13 cellular contexts compared by ENCODE assay signal in genomic region chr17:35890774-35891155, GRCh38. TPM values are rescaled to one million over a fixed set of nuclear protein-coding genes. Genes with fewer than 3 reads are reported as not detected.
A peak's percentile ranks its signal among the peaks of the same experiment; 100 is the strongest.
DNase-seq lines count a peak whose midpoint lies in the region; ATAC-seq and TF ChIP-seq lines count a peak whose summit lies in the region.
"Had no signal": no experiment of that assay in that cellular context is flagged by ENCODE, and none has a peak within 500 bp of the region (broad histone marks: within the 10 kb centered on the region; RNA-seq: fewer than 3 reads in every experiment).

No MANE protein-coding gene starts in this region.

- no peaks in the 10 kb centered on the region for H3K9me3 Mint-ChIP-seq in T-helper 2 cell treated with Interferon-gamma antibody and Interleukin-4, amounts not matched to agents 5 μg/mL and 100 μg/mL, for 36 hours
- H3K9me3 Mint-ChIP-seq: IgD-negative memory B cell, nephron progenitor cell had no signal

- ATAC-seq in left colon = peak; percentile 36

- peaks cover 1% of the 10 kb centered on the region for H3K36me3 Mint-ChIP-seq in T-helper 2 cell treated with Interferon-gamma antibody and Interleukin-4, amounts not matched to agents 5 μg/mL and 100 μg/mL, for 36 hours (ENCODE audit: low read depth)

- no peaks in the 10 kb centered on the region for H3K27me3 ChIP-seq in H7 (ENCODE audit: control insufficient read depth, insufficient read depth, low read length)
- no peaks in the 10 kb centered on the region for H3K27me3 ChIP-seq in uterus

- no peak overlapping the region for H3K27ac ChIP-seq in uterus

- peaks cover 48% of the 10 kb centered on the region for H3K4me1 Mint-ChIP-seq in T-helper 2 cell treated with Interferon-gamma antibody and Interleukin-4, amounts not matched to agents 5 μg/mL and 100 μg/mL, for 36 hours (ENCODE audit: low read depth)

- peak overlapping the region; percentile 42 for H3K4me3 Mint-ChIP-seq in T-helper 2 cell treated with Interferon-gamma antibody and Interleukin-4, amounts not matched to agents 5 μg/mL and 100 μg/mL, for 36 hours
- H3K4me3 Mint-ChIP-seq: IgD-negative memory B cell, nephron progenitor cell had no signal

- TF ChIP-seq POLR2A in uterus (IDR thresholded peaks at IDR 0.05) = no peak

- no peaks in the 10 kb centered on the region for H3K9me3 ChIP-seq in uterus

- H3K4me1 ChIP-seq in uterus = no peaks in the 10 kb centered on the region

- DNase-seq in ELF-1 (ENCODE audit: low read depth, low spot score) (peak; percentile 17), H7 (peak; percentile 47), left colon (peak; percentile 23 to 36), HT-29 (ENCODE audit: low spot score) (no peak), uterus (no peak), posterior cingulate gyrus (no peak)
- peak; percentile 24 for DNase-seq in T-helper 2 cell treated with Interferon-gamma antibody and Interleukin-4, amounts not matched to agents 5 μg/mL and 100 μg/mL, for 36 hours (ENCODE audit: low spot score)
- DNase-seq in activated CD4-positive, CD25-positive, alpha-beta regulatory T cell (lab: John Stamatoyannopoulos, UW) = no peak
- DNase-seq: nephron progenitor cell, SIG-M5 had no signal

- H3K36me3 ChIP-seq in H7 (replicated peaks; ENCODE audit: control insufficient read depth, insufficient read depth, low read length) = no peaks in the 10 kb centered on the region
- no peaks in the 10 kb centered on the region for H3K36me3 ChIP-seq in uterus

- H3K4me3 ChIP-seq in H7 (ENCODE audit: insufficient read depth, low read depth, low read length) = no peak overlapping the region
- H3K4me3 ChIP-seq in uterus = no peak overlapping the region

- no peaks in the 10 kb centered on the region for H3K27me3 Mint-ChIP-seq in T-helper 2 cell treated with Interferon-gamma antibody and Interleukin-4, amounts not matched to agents 5 μg/mL and 100 μg/mL, for 36 hours (ENCODE audit: low read depth)
- H3K27me3 Mint-ChIP-seq: IgD-negative memory B cell had no signal

- H3K27ac Mint-ChIP-seq in T-helper 2 cell treated with Interferon-gamma antibody and Interleukin-4, amounts not matched to agents 5 μg/mL and 100 μg/mL, for 36 hours = peak overlapping the region; percentile 89
- H3K27ac Mint-ChIP-seq: nephron progenitor cell had no signal

- intact Hi-C loops in left colon (cut with DNase I, micrococcal nuclease) (no loop called here), uterus (cut with DNase I; ENCODE audit: low total_unique reads) (no loop called here), posterior cingulate gyrus (cut with DNase I) (no loop called here)

- TF ChIP-seq CTCF in uterus (IDR thresholded peaks at IDR 0.05) = no peak

RNA-seq across cellular contexts. Expression of gene CCL5, which starts 10.6 kb away (rescaled TPM):
- not detected in 2 replicates for total RNA-seq in H7 (2014; rRNA removed; shearing (Covaris generic))
- 1 to 10 TPM; 4.4 to 8.3 TPM for total RNA-seq in left colon
- 0.23 TPM in 1 of 2 replicates, not detected in the other for total RNA-seq in HT-29 (2014; rRNA removed; shearing (Covaris generic))
- 10 to 100 TPM in 1 of 4 donors, 1 to 10 TPM in 1, under 1 TPM in 2; 0.29 to 39.5 (median 2.1) TPM for total RNA-seq in uterus
- total RNA-seq: fibroblast of villous mesenchyme, H4 had no signal

RNA-seq across cellular contexts. Expression of gene HEATR9, which starts 22.1 kb away (rescaled TPM):
- total RNA-seq in H7 (2014; rRNA removed; shearing (Covaris generic)) = not detected in 2 replicates
- not detected for total RNA-seq in left colon
- not detected in 2 replicates for total RNA-seq in HT-29 (2014; rRNA removed; shearing (Covaris generic))
- not detected for total RNA-seq in uterus
- total RNA-seq: fibroblast of villous mesenchyme, H4 had no signal

RNA-seq across cellular contexts. Expression of gene RDM1, which starts 39.8 kb away (rescaled TPM):
- 7.0 and 11.9 TPM in 2 replicates for total RNA-seq in H7 (2014; rRNA removed; shearing (Covaris generic))
- total RNA-seq in left colon (1 to 10 TPM in 1 of 2 donors, under 1 TPM in 1; 0.36 to 2.1 TPM), uterus (1 to 10 TPM in 1 of 4 donors, not detected in 3; 3.5 TPM)
- total RNA-seq in HT-29 (2014; rRNA removed; shearing (Covaris generic)) = 4.9 and 11.3 TPM in 2 replicates

RNA-seq across cellular contexts. Expression of gene LYZL6, which starts 52.7 kb away (rescaled TPM):
- total RNA-seq in H7 (2014; rRNA removed; shearing (Covaris generic)) = not detected in 2 replicates
- total RNA-seq in left colon (not detected), uterus (not detected)
- total RNA-seq in HT-29 (2014; rRNA removed; shearing (Covaris generic)) = not detected in 2 replicates
- total RNA-seq: fibroblast of villous mesenchyme, H4 had no signal

Comparison
In these comparisons a context has a peak if more than half of its experiments do, and no peak if none do; other contexts are left out.
1. DNase-seq: peak in ELF-1 (single experiment), H7 (single experiment), T-helper 2 cell treated with Interferon-gamma antibody and Interleukin-4, amounts not matched to agents 5 μg/mL and 100 μg/mL, for 36 hours (single experiment) and left colon (2 of 2); none in activated CD4-positive, CD25-positive, alpha-beta regulatory T cell (0 of 4), HT-29 (single experiment), uterus (0 of 2) and posterior cingulate gyrus (0 of 10).